8 cellular contexts compared by ENCODE assay signal in genomic region chr3:40308725-40309438, GRCh38. TPM values are rescaled to one million over a fixed set of nuclear protein-coding genes. Genes with fewer than 3 reads are reported as not detected.
DNase-seq lines count a peak whose midpoint lies in the region; ATAC-seq and TF ChIP-seq lines count a peak whose summit lies in the region.

No MANE protein-coding gene starts in this region.

- H3K27me3 ChIP-seq in DOHH2 (ENCODE audit: control insufficient read depth, low read length) (no peaks in the 10 kb centered on the region), kidney epithelial cell (ENCODE audit: control insufficient read depth, insufficient read depth, low read length) (no peaks in the 10 kb centered on the region), thoracic aorta (replicated peaks; ENCODE audit: insufficient read depth) (no peaks in the 10 kb centered on the region)

- no peaks in the 10 kb centered on the region for H3K9me2 ChIP-seq in DOHH2 (replicated peaks; ENCODE audit: control insufficient read depth, low read length)

- H3K27ac ChIP-seq in DOHH2 (ENCODE audit: low read depth, low read length) (peak overlapping the region; percentile 19; the same call in 1 of the 2 replicates), thoracic aorta (peak overlapping the region; percentile 46 to 100)

- TF ChIP-seq CTCF in DOHH2 (IDR thresholded peaks at IDR 0.05; ENCODE audit: low read depth, low read length, poor library complexity, severe bottlenecking) (no peak), HFF-Myc (IDR thresholded peaks at IDR 0.05; ENCODE audit: low read depth, low read length, missing control alignments) (no peak), astrocyte of the cerebellum (IDR thresholded peaks at IDR 0.05; ENCODE audit: low read depth, low read length, missing control alignments) (no peak), kidney epithelial cell (IDR thresholded peaks at IDR 0.05; ENCODE audit: insufficient read depth, low read length, poor library complexity, severe bottlenecking) (no peak), thoracic aorta (IDR thresholded peaks at IDR 0.05) (no peak)

- in situ Hi-C loops in astrocyte of the cerebellum (cut with HindIII; ENCODE audit: low sequenced_read_pairs): no loop called here

- H3K4me2 ChIP-seq in DOHH2 (ENCODE audit: low read length): peak overlapping the region; percentile 91

- H3K4me3 ChIP-seq in DOHH2 (ENCODE audit: low read length) (peak overlapping the region; percentile 89), HFF-Myc (replicated peaks; ENCODE audit: low read depth, low read length) (peak overlapping the region; percentile 62), astrocyte of the cerebellum (ENCODE audit: low read depth, low read length) (peak overlapping the region; percentile 92), kidney epithelial cell (ENCODE audit: low read depth, low read length) (peak overlapping the region; percentile 95), thoracic aorta (peak overlapping the region; percentile 98)

- peaks cover 30% of the 10 kb centered on the region for H3K79me2 ChIP-seq in DOHH2 (ENCODE audit: control insufficient read depth, low read length)

- peaks cover 24% of the 10 kb centered on the region for H3K4me1 ChIP-seq in DOHH2 (ENCODE audit: control insufficient read depth, low read length)
- peaks cover 16 to 32% of the 10 kb centered on the region in 2 donors for H3K4me1 ChIP-seq in thoracic aorta (ENCODE audit: control insufficient read depth in 1 of 2, low read depth in 2 of 2)

- no peaks in the 10 kb centered on the region for H3K9me3 ChIP-seq in DOHH2 (ENCODE audit: control insufficient read depth, insufficient read depth, low read length)
- no peaks in the 10 kb centered on the region for H3K9me3 ChIP-seq in thoracic aorta

- DNase-seq in HFF-Myc (ENCODE audit: extremely low read depth, low read depth): no peak
- DNase-seq in astrocyte of the cerebellum (ENCODE audit: low read depth): no peak
- no peak for DNase-seq in kidney epithelial cell (ENCODE audit: low read depth)
- DNase-seq in thoracic aorta (ENCODE audit: low spot score): no peak
- DNase-seq in NCI-H2171 treated with DMSO at 0.1 percent for 48 hours (lab: John Stamatoyannopoulos, UW): no peak

- H3K36me3 ChIP-seq in DOHH2 (ENCODE audit: control insufficient read depth, low read length) (peaks cover 40% of the 10 kb centered on the region), kidney epithelial cell (ENCODE audit: control insufficient read depth, insufficient read depth, low read length) (no peaks in the 10 kb centered on the region), thoracic aorta (peaks cover 10% of the 10 kb centered on the region)

- 0 out of 2 replicates have a peak, but pooled peaks cover 3% of the 10 kb centered on the region for H3F3A ChIP-seq in DOHH2 (ENCODE audit: control insufficient read depth, insufficient read depth)

- peak; percentile 1 for ATAC-seq in thoracic aorta (ENCODE audit: insufficient number of reproducible peaks, low FRiP score, low read depth)
- no peak for ATAC-seq in HG02610 (IDR thresholded peaks at IDR 0.05; ENCODE audit: unreplicated experiment)
- ATAC-seq in GM19328 (IDR thresholded peaks at IDR 0.05; ENCODE audit: unreplicated experiment): no peak

- no peaks in the 10 kb centered on the region for H4K20me1 ChIP-seq in DOHH2 (ENCODE audit: control insufficient read depth, insufficient read depth, low read depth, low read length)

RNA-seq across cellular contexts. Expression of gene EIF1B, which starts 0.6 kb away (rescaled TPM):
- total RNA-seq in kidney epithelial cell: 18.9 and 38.1 TPM in 2 replicates
- 10 to 100 TPM; 15.0 to 38.2 TPM for total RNA-seq in thoracic aorta
